In the genomic region with DNA sequence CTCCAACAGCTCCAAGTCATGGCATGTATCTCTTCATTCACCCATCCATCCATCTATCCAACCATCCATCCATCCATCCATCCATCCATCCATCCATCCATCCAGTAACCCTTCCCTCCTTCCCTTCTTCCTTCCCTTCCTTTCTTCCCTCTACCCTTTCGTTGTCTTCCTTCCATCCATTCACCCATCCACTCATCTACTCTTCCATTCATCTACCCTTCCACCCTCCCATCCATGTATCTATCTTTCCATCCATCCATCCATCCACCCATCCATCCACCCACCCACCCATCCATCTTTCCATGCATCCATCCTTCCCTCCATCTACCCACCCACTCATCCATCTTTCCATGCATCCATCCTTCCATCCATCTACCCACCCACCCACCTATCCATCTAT, we compare ENCODE assay signal across 11 cellular contexts.
"Had no signal": no experiment of that assay in that cellular context is flagged by ENCODE, and none has a peak within 500 bp of the region (broad histone marks: within the 10 kb centered on the region; RNA-seq: fewer than 3 reads in every experiment).

No MANE protein-coding gene starts in this region.

- FAIRE-seq: H1, H54 had no signal

- DNase-seq: GM23248, GOT3, H7, H9, HCEC 1CT, HFFc6 had no signal

- H3K9me3 Mint-ChIP-seq: GM23338, H9, HFFc6 had no signal

- H3K9ac ChIP-seq: GM23248 had no signal

- ATAC-seq: GM23338, HCT116 had no signal

- H3K27ac ChIP-seq: GM23248 had no signal

- H2AFZ ChIP-seq: GM23248, GM23338 had no signal

- H3K4me2 ChIP-seq: GM23338 had no signal

- H3K4me3 ChIP-seq: GM23248, GM23338, HAP-1 had no signal

- H3K4me1 ChIP-seq: HAP-1 had no signal

- H3K4me3 Mint-ChIP-seq: GM23338, H9, HFFc6 had no signal

- H3K36me3 ChIP-seq: HAP-1 had no signal

- H3K27ac Mint-ChIP-seq: GM23338, H9, HFFc6 had no signal

- H3K4me1 Mint-ChIP-seq: GM23338, H9 had no signal

- H3K9me3 ChIP-seq: HAP-1 had no signal
